ENCODE assay signal across 9 cellular contexts in the genomic region with DNA sequence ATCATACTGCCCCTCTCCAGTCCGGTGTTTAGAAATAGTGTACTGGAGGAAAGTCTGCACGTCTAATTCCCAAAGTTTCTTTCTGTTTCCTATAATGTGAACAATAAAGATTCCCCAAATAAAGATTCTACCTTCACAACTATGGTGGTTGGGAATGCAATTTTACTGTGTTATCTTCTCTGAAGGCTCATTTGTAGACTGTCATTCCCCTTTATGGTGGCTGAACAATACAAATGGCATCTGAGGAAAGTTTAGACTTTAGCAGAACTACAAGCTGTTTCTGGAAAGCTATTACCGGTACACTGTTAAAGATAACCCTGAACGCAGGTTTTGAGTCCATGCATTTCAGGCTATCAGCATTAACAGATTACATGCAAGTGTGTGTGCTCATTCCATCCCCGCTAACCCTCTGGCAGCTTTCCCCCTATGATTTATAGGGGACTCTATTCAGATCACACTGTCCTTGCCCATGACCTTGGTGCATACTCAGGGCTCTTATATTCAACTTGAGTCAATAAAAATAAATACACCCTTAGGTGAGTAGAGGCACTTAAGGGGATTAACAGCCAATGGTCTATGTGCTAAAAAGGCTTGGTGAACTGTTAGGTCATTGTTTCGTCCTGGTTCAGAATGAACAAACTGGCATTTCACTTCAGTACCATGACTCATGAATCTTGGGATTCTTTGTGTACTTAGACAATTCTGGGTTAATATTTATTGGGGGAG.
DNase-seq lines count a peak whose midpoint lies in the region; ATAC-seq and TF ChIP-seq lines count a peak whose summit lies in the region.
"Had no signal": no experiment of that assay in that cellular context is flagged by ENCODE, and none has a peak within 500 bp of the region (broad histone marks: within the 10 kb centered on the region; RNA-seq: fewer than 3 reads in every experiment).

No MANE protein-coding gene starts in this region.

- CTCF ChIA-PET in PC-3 (lab: Charles Lee), result interaction anchor here (0.7 kb wide), 1 partner anchor 797 kb away, joined by 3 read pairs; no protein-coding TSS in a partner anchor

- POLR2A ChIA-PET in PC-3 (lab: Charles Lee; ENCODE audit: unreplicated experiment), result interaction anchor here (0.5 to 0.7 kb wide), 2 partner anchors 439 to 1371 kb away, joined by 6 to 7 read pairs; no protein-coding TSS in a partner anchor

- H3F3A ChIP-seq in PC-3 (ENCODE audit: low read length, unreplicated experiment), result peaks cover 6% of the 10 kb centered on the region

- no peaks in the 10 kb centered on the region for H3K9me3 Mint-ChIP-seq in stimulated activated effector memory CD8-positive, alpha-beta T cell treated with anti-CD3 and anti-CD28 coated beads, Interleukin-12 subunit alpha, Interleukin-12 subunit beta, amount 100 ng/mL, for 72 hours

- DNase-seq in NCI-H345 (lab: John Stamatoyannopoulos, UW), result peak; percentile 23
- DNase-seq in NCI-H345 treated with DMSO at 0.1 percent for 48 hours (lab: John Stamatoyannopoulos, UW; ENCODE audit: unreplicated experiment), result no peak
- DNase-seq in PC-3, result peak; percentile 88
- DNase-seq in fibroblast of villous mesenchyme (ENCODE audit: low read depth), result peak; percentile 11
- DNase-seq in stimulated activated effector memory CD8-positive, alpha-beta T cell treated with anti-CD3 and anti-CD28 coated beads, Interleukin-12 subunit alpha, Interleukin-12 subunit beta, amount 100 ng/mL, for 72 hours (ENCODE audit: low spot score in 2 of 2), result no peak
- no peak for DNase-seq in T-helper 9 cell
- DNase-seq in colonic mucosa, result no peak
- DNase-seq in NCI-H748 treated with DMSO at 0.1 percent for 48 hours (lab: John Stamatoyannopoulos, UW), result no peak
- DNase-seq: NCI-H774 had no signal

- no peaks in the 10 kb centered on the region for H3K27me3 ChIP-seq in PC-3 (ENCODE audit: low read length)
- no peaks in the 10 kb centered on the region for H3K27me3 ChIP-seq in colonic mucosa

- intact Hi-C loops in PC-3 (cut with micrococcal nuclease) (loop anchor here (1.0 to 5.0 kb wide), 5 partner anchors 9 to 212 kb away; a partner anchor contains a TSS), colonic mucosa (cut with DNase I) (no loop called here)

- no peaks in the 10 kb centered on the region for H4K20me1 ChIP-seq in PC-3 (ENCODE audit: low read length)

- no peaks in the 10 kb centered on the region for H3K4me1 Mint-ChIP-seq in stimulated activated effector memory CD8-positive, alpha-beta T cell treated with anti-CD3 and anti-CD28 coated beads, Interleukin-12 subunit alpha, Interleukin-12 subunit beta, amount 100 ng/mL, for 72 hours

- peak overlapping the region; percentile 73 for H3K4me2 ChIP-seq in PC-3 (ENCODE audit: low read length)

- no peaks in the 10 kb centered on the region for H3K9me2 ChIP-seq in PC-3 (replicated peaks; ENCODE audit: low read length)

- no peak overlapping the region for H3K9ac ChIP-seq in PC-3 (ENCODE audit: low read length)
- no peak overlapping the region for H3K9ac ChIP-seq in colonic mucosa (ENCODE audit: low read depth in 2 of 2, low read length in 2 of 2)

- H3K27ac ChIP-seq in PC-3 (ENCODE audit: low read length), result peak overlapping the region; percentile 75
- H3K27ac ChIP-seq in colonic mucosa, result no peak overlapping the region

- H3K4me3 ChIP-seq in PC-3 (ENCODE audit: low read length) (no peak overlapping the region), fibroblast of villous mesenchyme (ENCODE audit: low read depth, low read length) (no peak overlapping the region), colonic mucosa (no peak overlapping the region)

- H3K4me1 ChIP-seq in PC-3 (ENCODE audit: insufficient read depth, low read length) (peaks cover 45% of the 10 kb centered on the region), colonic mucosa (no peaks in the 10 kb centered on the region)

- no peaks in the 10 kb centered on the region for H3K79me2 ChIP-seq in PC-3 (ENCODE audit: low read length)

- no peak overlapping the region for H3K4me3 Mint-ChIP-seq in stimulated activated effector memory CD8-positive, alpha-beta T cell treated with anti-CD3 and anti-CD28 coated beads, Interleukin-12 subunit alpha, Interleukin-12 subunit beta, amount 100 ng/mL, for 72 hours

- no peaks in the 10 kb centered on the region for H3K36me3 ChIP-seq in PC-3 (ENCODE audit: low read depth, low read length)
- no peaks in the 10 kb centered on the region for H3K36me3 ChIP-seq in colonic mucosa

- H3K9me3 ChIP-seq in PC-3 (ENCODE audit: low read length) (no peaks in the 10 kb centered on the region), colonic mucosa (no peaks in the 10 kb centered on the region)

- H3K27ac Mint-ChIP-seq in stimulated activated effector memory CD8-positive, alpha-beta T cell treated with anti-CD3 and anti-CD28 coated beads, Interleukin-12 subunit alpha, Interleukin-12 subunit beta, amount 100 ng/mL, for 72 hours, result no peak overlapping the region

- no peaks in the 10 kb centered on the region for H3K36me3 Mint-ChIP-seq in stimulated activated effector memory CD8-positive, alpha-beta T cell treated with anti-CD3 and anti-CD28 coated beads, Interleukin-12 subunit alpha, Interleukin-12 subunit beta, amount 100 ng/mL, for 72 hours

- BruUV-seq in PC-3 (replicated peaks; lab: Mats Ljungman, UMichigan), result no TSS peak

- TF ChIP-seq CTCF in PC-3 (conservative IDR thresholded peaks at IDR 0.05; ENCODE audit: low read depth, low read length), result no peak
- TF ChIP-seq CTCF in fibroblast of villous mesenchyme (IDR thresholded peaks at IDR 0.05; ENCODE audit: insufficient read depth, low read depth, low read length), result no peak
- no peak for TF ChIP-seq CTCF in colonic mucosa (IDR thresholded peaks at IDR 0.05)

- peak; percentile 71 for ATAC-seq in PC-3
- ATAC-seq in stimulated activated effector memory CD8-positive, alpha-beta T cell treated with anti-CD3 and anti-CD28 coated beads, Interleukin-12 subunit alpha, Interleukin-12 subunit beta, amount 100 ng/mL, for 72 hours, result peak; percentile 37

- H2AFZ ChIP-seq in PC-3 (ENCODE audit: low read length), result 0 out of 2 replicates have a peak overlapping the region, but pooled peaks have one; percentile 1

Comparison
In these comparisons a context has a peak if more than half of its experiments do, and no peak if none do; other contexts are left out.
1. DNase-seq: peak in NCI-H345 (single experiment), PC-3 (single experiment) and fibroblast of villous mesenchyme (single experiment); none in NCI-H345 treated with DMSO at 0.1 percent for 48 hours (single experiment), stimulated activated effector memory CD8-positive, alpha-beta T cell treated with anti-CD3 and anti-CD28 coated beads, Interleukin-12 subunit alpha, Interleukin-12 subunit beta, amount 100 ng/mL, for 72 hours (0 of 2), T-helper 9 cell (single experiment), colonic mucosa (single experiment) and NCI-H748 treated with DMSO at 0.1 percent for 48 hours (single experiment).